9 cellular contexts compared by ENCODE assay signal in genomic region chr5:82885657-82886389, GRCh38.
DNase-seq lines count a peak whose midpoint lies in the region; ATAC-seq, FAIRE-seq and TF ChIP-seq lines count a peak whose summit lies in the region.
"Had no signal": no experiment of that assay in that cellular context is flagged by ENCODE, and none has a peak within 500 bp of the region (broad histone marks: within the 10 kb centered on the region; RNA-seq: fewer than 3 reads in every experiment).

No MANE protein-coding gene starts in this region.

- no peak for DNase-seq in D721Med (ENCODE audit: insufficient read length, low spot score)
- DNase-seq in HT1080 (ENCODE audit: low read depth): peak; percentile 18
- peak; percentile 36 for DNase-seq in fibroblast of peridontal ligament (ENCODE audit: extremely low read depth)
- DNase-seq in tibial nerve (ENCODE audit: low spot score in 2 of 2): no peak
- DNase-seq in NCI-H2029 treated with DMSO at 0.1 percent for 48 hours (lab: John Stamatoyannopoulos, UW): no peak
- DNase-seq in DMS79 treated with DMSO at 0.1 percent for 48 hours (lab: John Stamatoyannopoulos, UW): no peak
- no peak for DNase-seq in sciatic nerve (ENCODE audit: low spot score)
- DNase-seq: NCI-H1436 treated with DMSO at 0.1 percent for 48 hours had no signal

- no peak overlapping the region for H3K27ac ChIP-seq in tibial nerve

- TF ChIP-seq CTCF in D721Med (IDR thresholded peaks at IDR 0.05; ENCODE audit: insufficient read depth, missing control alignments) (peak; percentile 20), tibial nerve (IDR thresholded peaks at IDR 0.05) (no peak)

- TF ChIP-seq EP300 in tibial nerve (IDR thresholded peaks at IDR 0.05): no peak

- intact Hi-C loops in sciatic nerve (cut with DNase I): no loop called here

- no peaks in the 10 kb centered on the region for H3K36me3 ChIP-seq in tibial nerve

- H3K27me3 ChIP-seq in tibial nerve: no peaks in the 10 kb centered on the region

- WGBS in tibial nerve, 2 donors: 53 to 60% methylated on average over 3 of the region's 3 CpGs

- H3K9me3 ChIP-seq in tibial nerve: peaks cover 0 to 4% (median 0%) of the 10 kb centered on the region in 4 donors

- peaks cover 0 to 7% (median 0%) of the 10 kb centered on the region in 4 donors for H3K4me1 ChIP-seq in tibial nerve

- no peak for TF ChIP-seq POLR2A in tibial nerve (IDR thresholded peaks at IDR 0.05)

- ATAC-seq in GM21576 (IDR thresholded peaks at IDR 0.05; ENCODE audit: unreplicated experiment) (peak; percentile 39), sciatic nerve (no peak)

- no peak for FAIRE-seq in D721Med (lab: Jason Lieb, UNC)

- no peak overlapping the region for H3K4me3 ChIP-seq in tibial nerve

Comparison
In these comparisons a context has a peak if more than half of its experiments do, and no peak if none do; other contexts are left out.
1. DNase-seq: peak in HT1080 (single experiment) and fibroblast of peridontal ligament (single experiment); none in D721Med (single experiment), tibial nerve (0 of 2), NCI-H2029 treated with DMSO at 0.1 percent for 48 hours (single experiment), DMS79 treated with DMSO at 0.1 percent for 48 hours (single experiment) and sciatic nerve (single experiment).